In the genomic region with DNA sequence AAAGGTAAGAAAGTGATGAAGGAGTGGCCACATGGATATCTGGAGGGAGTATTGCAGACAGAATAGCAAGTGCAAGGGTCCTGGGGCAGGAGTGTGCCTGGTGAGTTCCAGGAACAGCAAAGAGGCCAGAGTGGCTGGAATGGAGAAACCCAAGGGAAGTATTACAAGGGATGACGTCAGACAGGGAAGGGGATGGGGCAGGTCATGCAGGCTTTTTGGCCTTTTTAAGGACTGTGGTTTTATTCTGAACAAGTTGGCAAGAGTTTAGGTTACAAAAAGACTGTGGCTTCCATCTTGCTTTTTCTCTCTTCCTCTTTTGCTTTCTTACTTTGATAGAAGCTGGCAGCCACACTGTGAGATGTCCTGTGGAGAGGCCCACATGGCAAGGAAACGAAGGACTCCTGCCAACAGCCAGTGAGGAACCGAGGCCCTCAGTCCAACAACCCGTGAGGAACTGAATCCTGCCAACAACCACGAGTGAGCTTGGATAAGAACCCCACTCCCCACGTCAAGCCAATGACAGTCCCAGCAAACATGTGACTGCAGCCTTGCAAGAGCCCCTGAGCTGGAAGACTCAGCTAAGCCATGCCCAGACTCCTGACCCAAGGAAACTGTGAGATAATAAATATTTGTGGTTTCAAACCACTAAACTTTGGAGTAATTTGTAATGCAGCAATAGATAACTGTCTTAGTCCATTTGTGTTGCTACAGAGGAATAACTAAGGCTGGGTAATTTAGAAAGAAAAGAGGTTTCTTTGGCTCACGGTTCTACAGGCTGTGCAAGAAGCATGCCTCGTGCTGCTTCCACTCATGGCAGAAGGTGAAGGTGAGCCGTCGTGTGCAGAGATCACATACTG, we compare ENCODE assay signal across 16 cellular contexts. TPM values are rescaled to one million over a fixed set of nuclear protein-coding genes. Genes with fewer than 3 reads are reported as not detected.
A peak's percentile ranks its signal among the peaks of the same experiment; 100 is the strongest.
DNase-seq lines count a peak whose midpoint lies in the region; ATAC-seq, FAIRE-seq and TF ChIP-seq lines count a peak whose summit lies in the region.
"Had no signal": no experiment of that assay in that cellular context is flagged by ENCODE, and none has a peak within 500 bp of the region (broad histone marks: within the 10 kb centered on the region; RNA-seq: fewer than 3 reads in every experiment).

No MANE protein-coding gene starts in this region.

- intact Hi-C loops in A673 (cut with micrococcal nuclease; ENCODE audit: unreplicated experiment): no loop called here
- intact Hi-C loops in right cardiac atrium (cut with DNase I): no loop called here
- intact Hi-C loops in lower lobe of right lung (cut with DNase I): no loop called here

- H3K9ac ChIP-seq in astrocyte (ENCODE audit: low read length): no peak overlapping the region
- H3K9ac ChIP-seq: BLaER1 had no signal

- no peak overlapping the region for H3K27ac ChIP-seq in A673 (ENCODE audit: low read depth, low read length, poor library complexity, severe bottlenecking)
- H3K27ac ChIP-seq in astrocyte (ENCODE audit: low read depth, low read length): no peak overlapping the region
- no peak overlapping the region for H3K27ac ChIP-seq in right cardiac atrium (ENCODE audit: low read length)
- H3K27ac ChIP-seq in lower lobe of right lung: no peak overlapping the region
- H3K27ac ChIP-seq: BLaER1, epithelial cell of prostate, prostate gland, SJSA1 had no signal

- peak; percentile 14 for DNase-seq in A673 (ENCODE audit: low spot score)
- DNase-seq in HFFc6: peak; percentile 22
- peak; percentile 81 for DNase-seq in astrocyte (ENCODE audit: low read depth)
- DNase-seq in right cardiac atrium: peak; percentile 49 to 69 (median 60)
- no peak for DNase-seq in GM19240 (ENCODE audit: insufficient read length, low spot score)
- DNase-seq in occipital lobe (lab: John Stamatoyannopoulos, UW): no peak
- no peak for DNase-seq in lower lobe of right lung
- DNase-seq in NCI-H526 treated with DMSO at 0.1 percent for 48 hours (lab: John Stamatoyannopoulos, UW): no peak
- DNase-seq: NCI-H1694 treated with DMSO at 0.1 percent for 48 hours; NCI-H774; stimulated activated naive CD8-positive, alpha-beta T cell treated with anti-CD3 and anti-CD28 coated beads, Interleukin-15, Interleukin-2, amounts not matched to agents 100 U/mL and 50 U/mL, for 24 hours had no signal

- no peak overlapping the region for H2AFZ ChIP-seq in astrocyte (ENCODE audit: low read depth, low read length)

- ATAC-seq in right cardiac atrium: peak; percentile 27 to 42
- ATAC-seq in lower lobe of right lung: no peak
- ATAC-seq: stimulated activated naive CD8-positive, alpha-beta T cell treated with anti-CD3 and anti-CD28 coated beads, Interleukin-15, Interleukin-2, amounts not matched to agents 100 U/mL and 50 U/mL, for 24 hours had no signal

- no peak overlapping the region for H3K4me3 ChIP-seq in A673 (ENCODE audit: low read depth, low read length, poor library complexity, severe bottlenecking)
- H3K4me3 ChIP-seq in astrocyte (ENCODE audit: insufficient read depth, low read depth, low read length): no peak overlapping the region
- no peak overlapping the region for H3K4me3 ChIP-seq in right cardiac atrium (ENCODE audit: low read length)
- H3K4me3 ChIP-seq in lower lobe of right lung: no peak overlapping the region
- H3K4me3 ChIP-seq: BLaER1, prostate gland, SJSA1 had no signal

- H3K4me3 Mint-ChIP-seq in HFFc6 (no peak overlapping the region), astrocyte (ENCODE audit: unreplicated experiment) (no peak overlapping the region)

- peaks cover 12% of the 10 kb centered on the region for H3K4me1 ChIP-seq in A673 (ENCODE audit: insufficient read depth, low read length, poor library complexity, severe bottlenecking)
- H3K4me1 ChIP-seq in astrocyte (ENCODE audit: insufficient read depth, low read length): peaks cover 13% of the 10 kb centered on the region
- peaks cover 1% of the 10 kb centered on the region for H3K4me1 ChIP-seq in right cardiac atrium (ENCODE audit: control insufficient read depth, insufficient read depth, low read length)
- no peaks in the 10 kb centered on the region for H3K4me1 ChIP-seq in lower lobe of right lung
- H3K4me1 ChIP-seq: BLaER1, prostate gland had no signal

- H3K36me3 ChIP-seq in A673 (ENCODE audit: insufficient read depth, low read length, poor library complexity, severe bottlenecking) (no peaks in the 10 kb centered on the region), astrocyte (ENCODE audit: insufficient read depth, low read length) (no peaks in the 10 kb centered on the region), lower lobe of right lung (no peaks in the 10 kb centered on the region)
- H3K36me3 ChIP-seq: BLaER1, prostate gland, SJSA1 had no signal

- H3K79me2 ChIP-seq in astrocyte (ENCODE audit: insufficient read depth, low read length): no peaks in the 10 kb centered on the region

- peaks cover 18% of the 10 kb centered on the region for H3K27me3 Mint-ChIP-seq in HFFc6 (ENCODE audit: insufficient read depth)
- peaks cover 18% of the 10 kb centered on the region for H3K27me3 Mint-ChIP-seq in astrocyte (ENCODE audit: low read depth, unreplicated experiment)

- no peak for TF ChIP-seq CTCF in A673 (conservative IDR thresholded peaks at IDR 0.05; ENCODE audit: low read depth, low read length)
- TF ChIP-seq CTCF in HFFc6 (IDR thresholded peaks at IDR 0.05): no peak
- no peak for TF ChIP-seq CTCF in astrocyte (IDR thresholded peaks at IDR 0.05; ENCODE audit: insufficient read depth, low read depth, low read length)
- no peak for TF ChIP-seq CTCF in lower lobe of right lung (IDR thresholded peaks at IDR 0.05)

- H3K27ac Mint-ChIP-seq in HFFc6: no peak overlapping the region
- H3K27ac Mint-ChIP-seq in astrocyte (ENCODE audit: unreplicated experiment): no peak overlapping the region

- H4K20me1 ChIP-seq in astrocyte (ENCODE audit: insufficient read depth, low read length): no peaks in the 10 kb centered on the region
- H4K20me1 ChIP-seq: BLaER1 had no signal

- BruUV-seq in A673 (replicated peaks; lab: Mats Ljungman, UMichigan): no TSS peak

- 54% methylated on average over 10 of the region's 10 CpGs for WGBS in right cardiac atrium

- H3K9me3 ChIP-seq in A673 (ENCODE audit: low read depth, low read length, poor library complexity, severe bottlenecking) (no peaks in the 10 kb centered on the region), astrocyte (ENCODE audit: insufficient read depth, low read depth, low read length) (no peaks in the 10 kb centered on the region), right cardiac atrium (ENCODE audit: control insufficient read depth, low read length) (no peaks in the 10 kb centered on the region), lower lobe of right lung (no peaks in the 10 kb centered on the region)
- H3K9me3 ChIP-seq: prostate gland, SJSA1 had no signal

- POLR2A ChIA-PET in A673 (lab: Charles Lee; ENCODE audit: low non-redundant PET): no interaction called here

- no peak overlapping the region for H3K4me2 ChIP-seq in astrocyte (ENCODE audit: low read length)
- H3K4me2 ChIP-seq: BLaER1 had no signal

- H3K27me3 ChIP-seq in A673 (replicated peaks; ENCODE audit: insufficient read depth, low read depth, low read length, poor library complexity): no peaks in the 10 kb centered on the region
- peaks cover 4% of the 10 kb centered on the region for H3K27me3 ChIP-seq in astrocyte (ENCODE audit: insufficient read depth, low read length)
- H3K27me3 ChIP-seq in right cardiac atrium (ENCODE audit: control insufficient read depth, insufficient read depth): no peaks in the 10 kb centered on the region
- no peaks in the 10 kb centered on the region for H3K27me3 ChIP-seq in lower lobe of right lung (ENCODE audit: low read depth)
- H3K27me3 ChIP-seq: BLaER1, SJSA1 had no signal

- H3K4me1 Mint-ChIP-seq in HFFc6 (ENCODE audit: low read depth): peaks cover 31% of the 10 kb centered on the region
- H3K4me1 Mint-ChIP-seq in astrocyte (ENCODE audit: low read depth, unreplicated experiment): peaks cover 4% of the 10 kb centered on the region

- H3K9me3 Mint-ChIP-seq in HFFc6: peaks cover 7% of the 10 kb centered on the region
- peaks cover 11% of the 10 kb centered on the region for H3K9me3 Mint-ChIP-seq in astrocyte (ENCODE audit: unreplicated experiment)

- CTCF ChIA-PET in A673 (lab: Charles Lee): no interaction called here

- peaks cover 7% of the 10 kb centered on the region for H3K36me3 Mint-ChIP-seq in HFFc6 (ENCODE audit: low read depth)
- no peaks in the 10 kb centered on the region for H3K36me3 Mint-ChIP-seq in astrocyte (ENCODE audit: low read depth, unreplicated experiment)

- no peak for FAIRE-seq in astrocyte (lab: Jason Lieb, UNC)
- FAIRE-seq: HTR-8/SVneo had no signal

RNA-seq across cellular contexts. Expression of gene KDM7A, which starts 19.8 kb away (rescaled TPM):
- total RNA-seq in A673 (2021) (9.6 and 11.7 TPM in 2 replicates), astrocyte (4.9 and 5.4 TPM in 2 replicates), right cardiac atrium (10 to 100 TPM; 11.5 to 14.8 (median 12.8) TPM), occipital lobe (18.6 TPM), lower lobe of right lung (17.9 TPM)
- 1 to 10 TPM in 5 of 6 experiments, under 1 TPM in 1; 0.97 to 2.2 (median 1.2) TPM for total RNA-seq in HFFc6 (2021; fragmentation: NEBNext Ultra II Directional; extraction: Animal tissue kit (Norgen Biotek cat#: 25700))
- polyA plus RNA-seq in right cardiac atrium: 4.5 TPM

Comparison
In these comparisons a context has a peak if more than half of its experiments do, and no peak if none do; other contexts are left out.
1. DNase-seq: peak in A673 (single experiment), HFFc6 (single experiment), astrocyte (single experiment) and right cardiac atrium (3 of 3); none in GM19240 (single experiment), occipital lobe (single experiment), lower lobe of right lung (single experiment) and NCI-H526 treated with DMSO at 0.1 percent for 48 hours (single experiment).
2. ATAC-seq: peak in right cardiac atrium (2 of 2); none in lower lobe of right lung (0 of 2).